ENCODE assay signal across 8 cellular contexts in genomic region chr4:77697860-77698599, GRCh38.
DNase-seq lines count a peak whose midpoint lies in the region; ATAC-seq and TF ChIP-seq lines count a peak whose summit lies in the region.

No MANE protein-coding gene starts in this region.

- peak; percentile 24 for DNase-seq in AG04449 (ENCODE audit: low read depth, low spot score)
- DNase-seq in GM23248: peak; percentile 75
- DNase-seq in PC-9: peak in 1 of 2 experiments; percentile 9
- DNase-seq in esophagus squamous epithelium (lab: John Stamatoyannopoulos, UW): no peak
- DNase-seq in neural progenitor cell (ENCODE audit: low spot score): peak; percentile 37
- DNase-seq in stimulated activated naive CD8-positive, alpha-beta T cell treated with anti-CD3 and anti-CD28 coated beads, Interleukin-15, amount 100 ng/mL, for 72 hours: no peak
- no peak for DNase-seq in activated effector memory CD4-positive, alpha-beta T cell treated with anti-CD3 and anti-CD28 coated beads, Interleukin-2, amount 50 U/mL, for 16 hours

- POLR2A ChIA-PET in AG04449 (lab: Yijun Ruan, JAX) (no interaction called here), PC-9 (lab: Charles Lee; ENCODE audit: unreplicated experiment) (interaction anchor here (0.7 kb wide), 1 partner anchor 304 kb away, joined by 3 read pairs; no protein-coding TSS in a partner anchor)

- H3F3A ChIP-seq in GM23248 (ENCODE audit: insufficient read depth) (peaks cover 6% of the 10 kb centered on the region; the same call in 1 of the 2 replicates), PC-9 (ENCODE audit: insufficient read depth, low read depth) (0 out of 2 replicates have a peak, but pooled peaks cover 8% of the 10 kb centered on the region), neural progenitor cell (ENCODE audit: low read depth) (peaks cover 12% of the 10 kb centered on the region)

- H2AFZ ChIP-seq in GM23248: peak overlapping the region; percentile 78
- no peak overlapping the region for H2AFZ ChIP-seq in PC-9
- H2AFZ ChIP-seq in neural progenitor cell (replicated peaks): peak overlapping the region; percentile 84

- TF ChIP-seq CTCF in AG04449 (IDR thresholded peaks at IDR 0.05; ENCODE audit: insufficient read depth, low read length, missing control alignments): peak; percentile 56
- peak; percentile 49 for TF ChIP-seq CTCF in PC-9 (conservative IDR thresholded peaks at IDR 0.05)
- peak in 4 of 6 experiments; percentile 14 to 46 (median 22) for TF ChIP-seq CTCF in esophagus squamous epithelium (IDR thresholded peaks at IDR 0.05)
- peak; percentile 42 for TF ChIP-seq CTCF in neural progenitor cell (IDR thresholded peaks at IDR 0.05)

- CTCF ChIA-PET in AG04449 (lab: Yijun Ruan, JAX) (interaction anchor here (0.7 to 4.2 kb wide), 15 partner anchors 10 to 333 kb away, joined by 3 to 35 read pairs (median 4); partner anchors contain the start of gene CXCL13), PC-9 (lab: Charles Lee) (no interaction called here)

- no TSS peak for BruUV-seq in PC-9 (replicated peaks; lab: Mats Ljungman, UMichigan)

- intact Hi-C loops in PC-9 (cut with micrococcal nuclease; ENCODE audit: unreplicated experiment): loop anchor here (1.0 to 2.0 kb wide), 2 partner anchors 79 to 313 kb away; no protein-coding TSS in a partner anchor
- intact Hi-C loops in esophagus squamous epithelium (cut with DNase I): no loop called here

- ATAC-seq in stimulated activated naive CD8-positive, alpha-beta T cell treated with anti-CD3 and anti-CD28 coated beads, Interleukin-15, amount 100 ng/mL, for 72 hours: no peak
- ATAC-seq in GM18520 (IDR thresholded peaks at IDR 0.05; ENCODE audit: unreplicated experiment): no peak

- H3K4me3 ChIP-seq in AG04449 (ENCODE audit: low read depth, low read length) (no peak overlapping the region; the same call in 1 of the 2 replicates), GM23248 (peak overlapping the region; percentile 31; the same call in 1 of the 2 replicates), PC-9 (no peak overlapping the region), esophagus squamous epithelium (no peak overlapping the region), neural progenitor cell (no peak overlapping the region)

- H3K4me1 Mint-ChIP-seq in neural progenitor cell: peaks cover 20% of the 10 kb centered on the region
- peaks cover 6% of the 10 kb centered on the region for H3K4me1 Mint-ChIP-seq in stimulated activated naive CD8-positive, alpha-beta T cell treated with anti-CD3 and anti-CD28 coated beads, Interleukin-15, amount 100 ng/mL, for 72 hours

- H3K36me3 ChIP-seq in GM23248 (ENCODE audit: low read depth) (no peaks in the 10 kb centered on the region), PC-9 (ENCODE audit: low read depth) (no peaks in the 10 kb centered on the region), esophagus squamous epithelium (no peaks in the 10 kb centered on the region), neural progenitor cell (no peaks in the 10 kb centered on the region)

- H3K9ac ChIP-seq in GM23248 (peak overlapping the region; percentile 32), neural progenitor cell (no peak overlapping the region)

- H3K9me2 ChIP-seq in GM23248 (ENCODE audit: insufficient read depth) (no peaks in the 10 kb centered on the region), PC-9 (ENCODE audit: insufficient read depth) (no peaks in the 10 kb centered on the region)

- no peak for TF ChIP-seq POLR2A in esophagus squamous epithelium (IDR thresholded peaks at IDR 0.05)

- H3K36me3 Mint-ChIP-seq in neural progenitor cell: no peaks in the 10 kb centered on the region

- peak overlapping the region; percentile 74 for H3K4me2 ChIP-seq in GM23248 (ENCODE audit: unreplicated experiment)
- H3K4me2 ChIP-seq in PC-9: no peak overlapping the region
- H3K4me2 ChIP-seq in neural progenitor cell: no peak overlapping the region

- in situ Hi-C loops in GM23248 (cut with MboI): no loop called here

- 41 to 46% methylated on average over 10 of the region's 10 CpGs for WGBS in GM23248 (ENCODE audit: low coverage in 1 of 2, low lambda C conversion rate in 2 of 2, missing lambda C conversion rate in 2 of 2), 2 experiments
- 54 to 66% methylated on average over 9 to 10 of the region's 10 CpGs for WGBS in esophagus squamous epithelium, 2 donors

- no peaks in the 10 kb centered on the region for H3K27me3 ChIP-seq in GM23248 (replicated peaks; ENCODE audit: insufficient read depth)
- no peaks in the 10 kb centered on the region for H3K27me3 ChIP-seq in PC-9 (ENCODE audit: insufficient read depth, low read depth)
- H3K27me3 ChIP-seq in esophagus squamous epithelium: no peaks in the 10 kb centered on the region
- no peaks in the 10 kb centered on the region for H3K27me3 ChIP-seq in neural progenitor cell

- H3K27me3 Mint-ChIP-seq in neural progenitor cell (ENCODE audit: insufficient read depth, low read depth): no peaks in the 10 kb centered on the region
- peaks cover 9% of the 10 kb centered on the region for H3K27me3 Mint-ChIP-seq in stimulated activated naive CD8-positive, alpha-beta T cell treated with anti-CD3 and anti-CD28 coated beads, Interleukin-15, amount 100 ng/mL, for 72 hours

- no peaks in the 10 kb centered on the region for H3K9me3 Mint-ChIP-seq in neural progenitor cell
- no peaks in the 10 kb centered on the region for H3K9me3 Mint-ChIP-seq in stimulated activated naive CD8-positive, alpha-beta T cell treated with anti-CD3 and anti-CD28 coated beads, Interleukin-15, amount 100 ng/mL, for 72 hours

- H3K9me3 ChIP-seq in GM23248 (ENCODE audit: low read depth) (no peaks in the 10 kb centered on the region), PC-9 (ENCODE audit: insufficient read depth, low read depth) (0 out of 2 replicates have a peak, but pooled peaks cover 7% of the 10 kb centered on the region), esophagus squamous epithelium (no peaks in the 10 kb centered on the region), neural progenitor cell (ENCODE audit: low read depth) (no peaks in the 10 kb centered on the region)

- H4K20me1 ChIP-seq in GM23248 (ENCODE audit: insufficient read depth) (no peaks in the 10 kb centered on the region), PC-9 (ENCODE audit: insufficient read depth) (no peaks in the 10 kb centered on the region), neural progenitor cell (ENCODE audit: low read depth) (no peaks in the 10 kb centered on the region)

- H3K27ac ChIP-seq in GM23248: no peak overlapping the region
- H3K27ac ChIP-seq in PC-9: no peak overlapping the region
- no peak overlapping the region for H3K27ac ChIP-seq in esophagus squamous epithelium
- H3K27ac ChIP-seq in neural progenitor cell: no peak overlapping the region

- no peaks in the 10 kb centered on the region for H3K79me2 ChIP-seq in GM23248 (ENCODE audit: insufficient read depth)
- H3K79me2 ChIP-seq in PC-9 (ENCODE audit: low read depth): no peaks in the 10 kb centered on the region
- H3K79me2 ChIP-seq in neural progenitor cell (ENCODE audit: low read depth): no peaks in the 10 kb centered on the region

- H3K27ac Mint-ChIP-seq in neural progenitor cell: no peak overlapping the region
- no peak overlapping the region for H3K27ac Mint-ChIP-seq in stimulated activated naive CD8-positive, alpha-beta T cell treated with anti-CD3 and anti-CD28 coated beads, Interleukin-15, amount 100 ng/mL, for 72 hours

- peaks cover 31% of the 10 kb centered on the region for H3K4me1 ChIP-seq in GM23248 (ENCODE audit: insufficient read depth)
- H3K4me1 ChIP-seq in PC-9 (replicated peaks; ENCODE audit: insufficient read depth): peaks cover 31% of the 10 kb centered on the region
- peaks cover 0 to 8% (median 0%) of the 10 kb centered on the region in 3 donors for H3K4me1 ChIP-seq in esophagus squamous epithelium
- H3K4me1 ChIP-seq in neural progenitor cell: peaks cover 17% of the 10 kb centered on the region

- no peak overlapping the region for H3K4me3 Mint-ChIP-seq in neural progenitor cell
- no peak overlapping the region for H3K4me3 Mint-ChIP-seq in stimulated activated naive CD8-positive, alpha-beta T cell treated with anti-CD3 and anti-CD28 coated beads, Interleukin-15, amount 100 ng/mL, for 72 hours

Comparison
In these comparisons a context has a peak if more than half of its experiments do, and no peak if none do; other contexts are left out.
1. DNase-seq: peak in AG04449 (single experiment), GM23248 (single experiment) and neural progenitor cell (single experiment); none in esophagus squamous epithelium (single experiment), stimulated activated naive CD8-positive, alpha-beta T cell treated with anti-CD3 and anti-CD28 coated beads, Interleukin-15, amount 100 ng/mL, for 72 hours (0 of 2) and activated effector memory CD4-positive, alpha-beta T cell treated with anti-CD3 and anti-CD28 coated beads, Interleukin-2, amount 50 U/mL, for 16 hours (single experiment).
2. Peak in every context shown above with its lines, with median percentiles within 50 percentile points of each other: CTCF ChIP-seq.